In the genomic region with DNA sequence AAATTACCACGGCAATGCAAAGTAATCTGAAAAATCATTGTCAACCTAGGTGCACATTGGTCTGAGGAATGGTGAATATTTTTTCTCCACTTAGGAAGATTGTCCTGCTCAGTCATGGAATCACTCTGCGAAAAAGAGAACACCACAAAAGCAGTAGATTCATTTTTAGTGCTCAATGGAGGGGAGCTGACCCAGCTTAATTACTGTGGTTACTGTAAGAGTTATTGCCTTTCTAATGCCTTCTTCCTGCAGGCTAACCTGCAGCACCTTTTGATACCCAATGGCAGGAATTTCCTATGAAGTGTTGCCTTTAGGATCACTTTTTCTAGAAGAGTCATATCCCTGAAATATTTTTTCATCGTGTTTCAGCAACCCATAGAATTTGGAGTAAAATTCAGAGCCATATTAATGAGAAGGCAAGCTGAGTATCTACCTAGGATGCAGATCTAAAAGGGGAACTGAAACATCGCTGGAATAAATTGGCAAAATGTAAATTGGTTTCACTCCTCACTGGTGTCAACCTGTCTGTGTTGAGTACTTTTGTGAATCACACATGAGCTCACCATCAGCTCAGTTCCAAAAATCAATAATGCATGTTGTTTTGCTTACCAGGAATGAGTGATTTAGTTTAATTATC, we compare ENCODE assay signal across 16 cellular contexts.
A peak's percentile ranks its signal among the peaks of the same experiment; 100 is the strongest.
DNase-seq lines count a peak whose midpoint lies in the region; ATAC-seq, FAIRE-seq and TF ChIP-seq lines count a peak whose summit lies in the region.
"Had no signal": no experiment of that assay in that cellular context is flagged by ENCODE, and none has a peak within 500 bp of the region (broad histone marks: within the 10 kb centered on the region; RNA-seq: fewer than 3 reads in every experiment).

No MANE protein-coding gene starts in this region.

- no peak overlapping the region for H3K4me3 Mint-ChIP-seq in WTC11
- H3K4me3 Mint-ChIP-seq: activated T-cell treated with anti-CD3 and anti-CD28 coated beads, Interleukin-2, amount 50 U/mL, for 72 hours had no signal

- TF ChIP-seq CTCF in OCI-LY1 (IDR thresholded peaks at IDR 0.05; ENCODE audit: low read length) = no peak
- TF ChIP-seq CTCF in WTC11 (IDR thresholded peaks at IDR 0.05) = no peak

- no peaks in the 10 kb centered on the region for H3K9me3 ChIP-seq in OCI-LY1 (ENCODE audit: low read length)
- H3K9me3 ChIP-seq: neutrophil, upper lobe of right lung had no signal

- peaks cover 22% of the 10 kb centered on the region for H3K4me1 ChIP-seq in OCI-LY1 (ENCODE audit: insufficient read depth, low read length, severe bottlenecking)
- H3K4me1 ChIP-seq: upper lobe of right lung had no signal

- no peak overlapping the region for H3K9ac ChIP-seq in OCI-LY1 (ENCODE audit: low read length)

- no peaks in the 10 kb centered on the region for H3F3A ChIP-seq in OCI-LY1 (ENCODE audit: insufficient read depth, low read length)

- peaks cover 30% of the 10 kb centered on the region for H3K4me1 Mint-ChIP-seq in WTC11

- no peaks in the 10 kb centered on the region; the same call in 1 of the 2 replicates for H3K27me3 Mint-ChIP-seq in WTC11 (ENCODE audit: low read depth)

- no peaks in the 10 kb centered on the region for H4K20me1 ChIP-seq in OCI-LY1 (ENCODE audit: insufficient read depth, low read length)

- FAIRE-seq in GM18507 (lab: Jason Lieb, UNC) = peak; percentile 53
- FAIRE-seq: astrocyte had no signal

- CTCF ChIA-PET in WTC11 (lab: Charles Lee) = no interaction called here

- H3K4me2 ChIP-seq in OCI-LY1 (ENCODE audit: low read length) = peak overlapping the region; percentile 26

- H3K27ac Mint-ChIP-seq in WTC11 = no peak overlapping the region; the same call in 1 of the 2 replicates
- H3K27ac Mint-ChIP-seq: activated T-cell treated with anti-CD3 and anti-CD28 coated beads, Interleukin-2, amount 50 U/mL, for 72 hours had no signal

- no peaks in the 10 kb centered on the region for H3K36me3 ChIP-seq in OCI-LY1 (ENCODE audit: insufficient read depth, low read length)
- H3K36me3 ChIP-seq: neutrophil, upper lobe of right lung had no signal

- DNase-seq in GM18507 (ENCODE audit: extremely low spot score, insufficient read length, low read depth) (no peak), LoVo (ENCODE audit: low spot score) (no peak), HPDE6-E6E7 (ENCODE audit: extremely low spot score) (no peak), WTC11 (ENCODE audit: low spot score) (no peak)
- no peak for DNase-seq in activated CD4-positive, alpha-beta T cell treated with anti-CD3 and anti-CD28 coated beads, Interleukin-2, amount 50 U/mL, for 1 hour
- DNase-seq: activated T-cell treated with anti-CD3 and anti-CD28 coated beads, Interleukin-2, amount 50 U/mL, for 72 hours; effector memory CD4-positive, alpha-beta T cell; NCI-H1105 treated with DMSO at 0.1 percent for 48 hours; NCI-H748 treated with DMSO at 0.1 percent for 48 hours; upper lobe of right lung had no signal

- H3K27ac ChIP-seq in OCI-LY1 (ENCODE audit: low read depth, low read length, poor library complexity, severe bottlenecking) = peak overlapping the region; percentile 48
- H3K27ac ChIP-seq: neutrophil, SK-N-MC, upper lobe of right lung had no signal

- H3K79me2 ChIP-seq in OCI-LY1 (ENCODE audit: insufficient read depth, low read length) = no peaks in the 10 kb centered on the region

- no peaks in the 10 kb centered on the region for H3K9me2 ChIP-seq in OCI-LY1 (ENCODE audit: low read depth, low read length)

- no peak overlapping the region for H3K4me3 ChIP-seq in OCI-LY1 (ENCODE audit: low read depth, low read length, poor library complexity, severe bottlenecking)
- H3K4me3 ChIP-seq: SK-N-MC, upper lobe of right lung had no signal

- peaks cover 27% of the 10 kb centered on the region for H3K36me3 Mint-ChIP-seq in WTC11

- H3K9me3 Mint-ChIP-seq in WTC11 = peaks cover 42% of the 10 kb centered on the region

- H2AFZ ChIP-seq in OCI-LY1 (ENCODE audit: low read length) = no peak overlapping the region

- H3K27me3 ChIP-seq in OCI-LY1 (ENCODE audit: insufficient read depth, low read length) = no peaks in the 10 kb centered on the region
- H3K27me3 ChIP-seq: neutrophil, upper lobe of right lung had no signal

- peak; percentile 80 for ATAC-seq in GM21515 (IDR thresholded peaks at IDR 0.05; ENCODE audit: unreplicated experiment)
- peak; percentile 87 for ATAC-seq in HG03103 (IDR thresholded peaks at IDR 0.05; ENCODE audit: low read depth, unreplicated experiment)
- no peak for ATAC-seq in WTC11
- ATAC-seq: activated T-cell treated with anti-CD3 and anti-CD28 coated beads, Interleukin-2, amount 50 U/mL, for 72 hours; upper lobe of right lung had no signal

- POLR2A ChIA-PET in WTC11 (lab: Charles Lee) = no interaction called here

TF ChIP-seq in WTC11, 78 proteins besides CTCF, POLR2A, EP300 and RAD21 (continues in another document):
- TF ChIP-seq ESRRA (CRISPR knock-in tag; IDR thresholded peaks at IDR 0.05; ENCODE audit: borderline replicate concordance) = no peak
- no peak for TF ChIP-seq ELF4 (CRISPR knock-in tag; IDR thresholded peaks at IDR 0.05; ENCODE audit: low read depth)
- TF ChIP-seq GRHL2 (CRISPR knock-in tag; IDR thresholded peaks at IDR 0.05; ENCODE audit: insufficient replicate concordance, severe bottlenecking) = no peak
- TF ChIP-seq, protein P1, sequence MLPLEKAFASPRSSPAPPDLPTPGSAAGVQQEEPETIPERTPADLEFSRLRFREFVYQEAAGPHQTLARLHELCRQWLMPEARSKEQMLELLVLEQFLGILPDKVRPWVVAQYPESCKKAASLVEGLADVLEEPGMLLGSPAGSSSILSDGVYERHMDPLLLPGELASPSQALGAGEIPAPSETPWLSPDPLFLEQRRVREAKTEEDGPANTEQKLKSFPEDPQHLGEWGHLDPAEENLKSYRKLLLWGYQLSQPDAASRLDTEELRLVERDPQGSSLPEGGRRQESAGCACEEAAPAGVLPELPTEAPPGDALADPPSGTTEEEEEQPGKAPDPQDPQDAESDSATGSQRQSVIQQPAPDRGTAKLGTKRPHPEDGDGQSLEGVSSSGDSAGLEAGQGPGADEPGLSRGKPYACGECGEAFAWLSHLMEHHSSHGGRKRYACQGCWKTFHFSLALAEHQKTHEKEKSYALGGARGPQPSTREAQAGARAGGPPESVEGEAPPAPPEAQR (CRISPR knock-in tag; IDR thresholded peaks at IDR 0.05) = no peak
- TF ChIP-seq, protein P2, sequence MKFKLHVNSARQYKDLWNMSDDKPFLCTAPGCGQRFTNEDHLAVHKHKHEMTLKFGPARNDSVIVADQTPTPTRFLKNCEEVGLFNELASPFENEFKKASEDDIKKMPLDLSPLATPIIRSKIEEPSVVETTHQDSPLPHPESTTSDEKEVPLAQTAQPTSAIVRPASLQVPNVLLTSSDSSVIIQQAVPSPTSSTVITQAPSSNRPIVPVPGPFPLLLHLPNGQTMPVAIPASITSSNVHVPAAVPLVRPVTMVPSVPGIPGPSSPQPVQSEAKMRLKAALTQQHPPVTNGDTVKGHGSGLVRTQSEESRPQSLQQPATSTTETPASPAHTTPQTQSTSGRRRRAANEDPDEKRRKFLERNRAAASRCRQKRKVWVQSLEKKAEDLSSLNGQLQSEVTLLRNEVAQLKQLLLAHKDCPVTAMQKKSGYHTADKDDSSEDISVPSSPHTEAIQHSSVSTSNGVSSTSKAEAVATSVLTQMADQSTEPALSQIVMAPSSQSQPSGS (CRISPR knock-in tag; IDR thresholded peaks at IDR 0.05; ENCODE audit: borderline replicate concordance, low read depth) = no peak
- TF ChIP-seq, protein P3, sequence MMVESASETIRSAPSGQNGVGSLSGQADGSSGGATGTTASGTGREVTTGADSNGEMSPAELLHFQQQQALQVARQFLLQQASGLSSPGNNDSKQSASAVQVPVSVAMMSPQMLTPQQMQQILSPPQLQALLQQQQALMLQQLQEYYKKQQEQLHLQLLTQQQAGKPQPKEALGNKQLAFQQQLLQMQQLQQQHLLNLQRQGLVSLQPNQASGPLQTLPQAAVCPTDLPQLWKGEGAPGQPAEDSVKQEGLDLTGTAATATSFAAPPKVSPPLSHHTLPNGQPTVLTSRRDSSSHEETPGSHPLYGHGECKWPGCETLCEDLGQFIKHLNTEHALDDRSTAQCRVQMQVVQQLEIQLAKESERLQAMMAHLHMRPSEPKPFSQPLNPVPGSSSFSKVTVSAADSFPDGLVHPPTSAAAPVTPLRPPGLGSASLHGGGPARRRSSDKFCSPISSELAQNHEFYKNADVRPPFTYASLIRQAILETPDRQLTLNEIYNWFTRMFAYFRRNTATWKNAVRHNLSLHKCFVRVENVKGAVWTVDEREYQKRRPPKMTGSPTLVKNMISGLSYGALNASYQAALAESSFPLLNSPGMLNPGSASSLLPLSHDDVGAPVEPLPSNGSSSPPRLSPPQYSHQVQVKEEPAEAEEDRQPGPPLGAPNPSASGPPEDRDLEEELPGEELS (CRISPR knock-in tag; IDR thresholded peaks at IDR 0.05) = no peak
- TF ChIP-seq, protein P4, sequence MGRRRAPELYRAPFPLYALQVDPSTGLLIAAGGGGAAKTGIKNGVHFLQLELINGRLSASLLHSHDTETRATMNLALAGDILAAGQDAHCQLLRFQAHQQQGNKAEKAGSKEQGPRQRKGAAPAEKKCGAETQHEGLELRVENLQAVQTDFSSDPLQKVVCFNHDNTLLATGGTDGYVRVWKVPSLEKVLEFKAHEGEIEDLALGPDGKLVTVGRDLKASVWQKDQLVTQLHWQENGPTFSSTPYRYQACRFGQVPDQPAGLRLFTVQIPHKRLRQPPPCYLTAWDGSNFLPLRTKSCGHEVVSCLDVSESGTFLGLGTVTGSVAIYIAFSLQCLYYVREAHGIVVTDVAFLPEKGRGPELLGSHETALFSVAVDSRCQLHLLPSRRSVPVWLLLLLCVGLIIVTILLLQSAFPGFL (CRISPR knock-in tag; IDR thresholded peaks at IDR 0.05; ENCODE audit: borderline replicate concordance) = no peak
- no peak for TF ChIP-seq ZNF671 (CRISPR knock-in tag; IDR thresholded peaks at IDR 0.05)
- TF ChIP-seq TP53 (CRISPR knock-in tag; IDR thresholded peaks at IDR 0.05) = no peak
- TF ChIP-seq, protein P5, sequence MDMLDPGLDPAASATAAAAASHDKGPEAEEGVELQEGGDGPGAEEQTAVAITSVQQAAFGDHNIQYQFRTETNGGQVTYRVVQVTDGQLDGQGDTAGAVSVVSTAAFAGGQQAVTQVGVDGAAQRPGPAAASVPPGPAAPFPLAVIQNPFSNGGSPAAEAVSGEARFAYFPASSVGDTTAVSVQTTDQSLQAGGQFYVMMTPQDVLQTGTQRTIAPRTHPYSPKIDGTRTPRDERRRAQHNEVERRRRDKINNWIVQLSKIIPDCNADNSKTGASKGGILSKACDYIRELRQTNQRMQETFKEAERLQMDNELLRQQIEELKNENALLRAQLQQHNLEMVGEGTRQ (CRISPR knock-in tag; IDR thresholded peaks at IDR 0.05) = no peak
